26 cellular contexts compared by ENCODE assay signal in the genomic region with DNA sequence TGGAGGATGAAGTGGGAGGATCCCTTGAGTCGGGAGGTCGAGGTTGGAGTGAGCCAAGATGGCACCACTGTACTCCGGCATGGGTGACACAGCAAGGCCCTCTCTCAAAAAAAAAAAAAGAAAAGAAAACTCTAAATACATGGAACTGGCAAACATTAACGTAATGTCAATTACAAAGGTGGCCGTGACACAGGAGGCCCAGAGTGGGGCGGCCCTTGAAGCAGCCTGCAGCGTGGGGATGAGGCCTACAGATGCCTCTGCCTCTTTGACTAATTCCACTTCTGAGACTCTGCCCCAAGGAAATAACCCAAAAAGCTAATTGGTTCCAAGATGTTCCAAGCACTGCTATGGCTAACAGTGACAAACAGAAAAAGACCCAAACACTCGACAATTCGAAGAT. TPM values are rescaled to one million over a fixed set of nuclear protein-coding genes. Genes with fewer than 3 reads are reported as not detected.
A peak's percentile ranks its signal among the peaks of the same experiment; 100 is the strongest.
DNase-seq lines count a peak whose midpoint lies in the region; ATAC-seq, FAIRE-seq and TF ChIP-seq lines count a peak whose summit lies in the region.
"Had no signal": no experiment of that assay in that cellular context is flagged by ENCODE, and none has a peak within 500 bp of the region (broad histone marks: within the 10 kb centered on the region; RNA-seq: fewer than 3 reads in every experiment).

No MANE protein-coding gene starts in this region.

- BruUV-seq in HepG2 (replicated peaks; lab: Mats Ljungman, UMichigan): no TSS peak

- H3K9ac ChIP-seq in HepG2 (ENCODE audit: insufficient read depth, low read depth, low read length): no peak overlapping the region
- no peak overlapping the region for H3K9ac ChIP-seq in H9 (ENCODE audit: extremely low read depth, insufficient read length, low read length)

- H3T11ph ChIP-seq in H9 (ENCODE audit: low read length): no peak overlapping the region

- H3K27me3 ChIP-seq in HepG2 (ENCODE audit: control insufficient read depth in 1 of 2, insufficient read depth in 2 of 2, low read length in 2 of 2): no peaks in the 10 kb centered on the region
- no peaks in the 10 kb centered on the region for H3K27me3 ChIP-seq in right lobe of liver
- H3K27me3 ChIP-seq in H9 (ENCODE audit: insufficient read depth, low read length): no peaks in the 10 kb centered on the region
- H3K27me3 ChIP-seq: BE2C had no signal

- H3K4me1 ChIP-seq in HepG2 (ENCODE audit: insufficient read depth, low read length): peaks cover 31% of the 10 kb centered on the region
- H3K4me1 ChIP-seq in right lobe of liver: no peaks in the 10 kb centered on the region
- no peaks in the 10 kb centered on the region for H3K4me1 ChIP-seq in H9 (ENCODE audit: insufficient read depth, low read length)
- H3K4me1 ChIP-seq: A549, BE2C, HAP-1 had no signal

- H4K20me1 ChIP-seq in HepG2 (ENCODE audit: insufficient read depth, low read length) (no peaks in the 10 kb centered on the region), H9 (ENCODE audit: control insufficient read depth, insufficient read depth, insufficient read length) (no peaks in the 10 kb centered on the region)

- H3K9me3 ChIP-seq in HepG2 (ENCODE audit: low read length): no peaks in the 10 kb centered on the region
- H3K9me3 ChIP-seq in right lobe of liver: no peaks in the 10 kb centered on the region
- H3K9me3 ChIP-seq in H9 (ENCODE audit: control insufficient read depth, low read depth, low read length): no peaks in the 10 kb centered on the region
- H3K9me3 ChIP-seq: A549, BE2C, HAP-1 had no signal

- no peak overlapping the region for H3K14ac ChIP-seq in H9 (ENCODE audit: insufficient read depth, low read length)

- TF ChIP-seq POLR2A in HepG2 (IDR thresholded peaks at IDR 0.05; ENCODE audit: insufficient read depth in 1 of 2, low read depth in 2 of 2, low read length in 2 of 2) (no peak), right lobe of liver (IDR thresholded peaks at IDR 0.05) (no peak)

- no peak for FAIRE-seq in HepG2 (lab: Jason Lieb, UNC)
- FAIRE-seq: A549, D721Med, GM12878, GM19239 had no signal

- H2BK120ac ChIP-seq in H9 (ENCODE audit: low read depth, low read length, poor library complexity, severe bottlenecking): no peak overlapping the region

- H3K9me3 Mint-ChIP-seq in H9: no peaks in the 10 kb centered on the region
- peaks cover 3% of the 10 kb centered on the region for H3K9me3 Mint-ChIP-seq in glutamatergic neuron (ENCODE audit: unreplicated experiment)
- H3K9me3 Mint-ChIP-seq in progenitor cell of endocrine pancreas (ENCODE audit: low read depth): no peaks in the 10 kb centered on the region
- no peaks in the 10 kb centered on the region for H3K9me3 Mint-ChIP-seq in mesothelial cell of epicardium
- H3K9me3 Mint-ChIP-seq: CD8-positive, alpha-beta T cell; HFFc6 had no signal

- no peaks in the 10 kb centered on the region for H3K27me3 Mint-ChIP-seq in H9 (ENCODE audit: low read depth)
- H3K27me3 Mint-ChIP-seq in glutamatergic neuron (ENCODE audit: unreplicated experiment): peaks cover 11% of the 10 kb centered on the region
- no peaks in the 10 kb centered on the region for H3K27me3 Mint-ChIP-seq in progenitor cell of endocrine pancreas
- no peaks in the 10 kb centered on the region for H3K27me3 Mint-ChIP-seq in mesothelial cell of epicardium (ENCODE audit: low read depth)

- H3K36me3 ChIP-seq in HepG2 (replicated peaks in 1 of 2; ENCODE audit: control insufficient read depth in 1 of 2, insufficient read depth in 2 of 2, low read length in 2 of 2) (no peaks in the 10 kb centered on the region), right lobe of liver (no peaks in the 10 kb centered on the region)
- H3K36me3 ChIP-seq: BE2C, HAP-1 had no signal

- no peaks in the 10 kb centered on the region for H3K79me1 ChIP-seq in H9 (ENCODE audit: insufficient read depth, low read depth, low read length, poor library complexity, severe bottlenecking)

- no peak overlapping the region for H3K4ac ChIP-seq in H9 (ENCODE audit: low read depth, low read length)

- H2AFZ ChIP-seq in HepG2 (ENCODE audit: low read length): no peak overlapping the region
- H2AFZ ChIP-seq in H9 (ENCODE audit: low read length): no peak overlapping the region
- H2AFZ ChIP-seq: GM23338 had no signal

- H2AK5ac ChIP-seq in H9 (ENCODE audit: insufficient read length, low read length): no peak overlapping the region

- H3K36me3 Mint-ChIP-seq in H9 (ENCODE audit: insufficient read depth in 1 of 3, low read depth in 3 of 3) (peaks cover 0 to 4% (median 0%) of the 10 kb centered on the region in 3 experiments; a peak in 6 of 7 replicates), glutamatergic neuron (ENCODE audit: unreplicated experiment) (no peaks in the 10 kb centered on the region), progenitor cell of endocrine pancreas (ENCODE audit: insufficient read depth) (no peaks in the 10 kb centered on the region), mesothelial cell of epicardium (no peaks in the 10 kb centered on the region)
- H3K36me3 Mint-ChIP-seq: CD4-positive, CD25-positive, alpha-beta regulatory T cell; CD8-positive, alpha-beta T cell had no signal

- no peak overlapping the region for H4K91ac ChIP-seq in H9 (ENCODE audit: insufficient read length, low read depth, low read length)

- in situ Hi-C loops in HepG2 (cut with HindIII; ENCODE audit: extremely low pct_ligation_motif_present, low pct_unique_long_range_greater_than_20kb): no loop called here

- no peak overlapping the region for H2BK20ac ChIP-seq in H9 (ENCODE audit: low read depth, low read length, poor library complexity, severe bottlenecking)

- no peak for TF ChIP-seq EP300 in HepG2 (IDR thresholded peaks at IDR 0.05; ENCODE audit: low read depth in 2 of 2, low read length in 2 of 2)
- no peak for TF ChIP-seq EP300 in HepG2 (CRISPR knock-in tag; IDR thresholded peaks at IDR 0.05; ENCODE audit: borderline replicate concordance)

- H4K8ac ChIP-seq in H9 (replicated peaks; ENCODE audit: insufficient read length, low read depth, low read length): no peak overlapping the region

- TF ChIP-seq CTCF in HepG2 (CRISPR knock-in tag; IDR thresholded peaks at IDR 0.05) (no peak), right lobe of liver (IDR thresholded peaks at IDR 0.05) (no peak), H9 (conservative IDR thresholded peaks at IDR 0.05) (no peak), glutamatergic neuron (IDR thresholded peaks at IDR 0.05; ENCODE audit: partially characterized antibody, unreplicated experiment) (no peak), progenitor cell of endocrine pancreas (IDR thresholded peaks at IDR 0.05; ENCODE audit: unreplicated experiment) (no peak), mesothelial cell of epicardium (IDR thresholded peaks at IDR 0.05; ENCODE audit: unreplicated experiment) (no peak)

- DNase-seq in HepG2 (ENCODE audit: low spot score) (no peak), right lobe of liver (no peak), H9 (no peak), glutamatergic neuron (no peak), progenitor cell of endocrine pancreas (ENCODE audit: low spot score, unreplicated experiment) (no peak), mesothelial cell of epicardium (ENCODE audit: low spot score in 2 of 2, unreplicated experiment in 2 of 2) (no peak)
- DNase-seq: ACHN; AML-193; BE2C; CD4-positive, CD25-positive, alpha-beta regulatory T cell; CD8-positive, alpha-beta T cell; DMS 273 treated with DMSO at 0.1 percent for 48 hours; DMS79; EL; GDM1; HFFc6 had no signal

- H3K27ac Mint-ChIP-seq in H9 (peak overlapping the region in 2 of 3 experiments; percentile 56 to 66; a peak in 3 of 7 replicates), glutamatergic neuron (ENCODE audit: unreplicated experiment) (peak overlapping the region; percentile 45), progenitor cell of endocrine pancreas (peak overlapping the region; percentile 33), mesothelial cell of epicardium (no peak overlapping the region)
- H3K27ac Mint-ChIP-seq: CD4-positive, CD25-positive, alpha-beta regulatory T cell; CD8-positive, alpha-beta T cell; GM23338; HFFc6 had no signal

- H3K4me1 Mint-ChIP-seq in H9: peaks cover 9 to 11% of the 10 kb centered on the region in 2 experiments; a peak in 2 of 4 replicates
- peaks cover 18% of the 10 kb centered on the region for H3K4me1 Mint-ChIP-seq in glutamatergic neuron (ENCODE audit: low read depth, unreplicated experiment)
- H3K4me1 Mint-ChIP-seq in progenitor cell of endocrine pancreas (ENCODE audit: low read depth): peaks cover 4% of the 10 kb centered on the region
- H3K4me1 Mint-ChIP-seq in mesothelial cell of epicardium: no peaks in the 10 kb centered on the region
- H3K4me1 Mint-ChIP-seq: CD4-positive, CD25-positive, alpha-beta regulatory T cell had no signal

- H3K4me2 ChIP-seq in HepG2 (ENCODE audit: low read depth, low read length): peak overlapping the region; percentile 4; the same call in 1 of the 2 replicates
- H3K4me2 ChIP-seq in H9 (ENCODE audit: insufficient read depth, insufficient read length, low read length): no peak overlapping the region
- H3K4me2 ChIP-seq: A549, GM23338 had no signal

- TF ChIP-seq RAD21 in HepG2 (CRISPR knock-in tag; IDR thresholded peaks at IDR 0.05): no peak

- H4K5ac ChIP-seq in H9 (ENCODE audit: insufficient read length, low read depth, low read length): no peak overlapping the region

- ATAC-seq in HepG2 (peak; percentile 30; the same call in 1 of the 3 replicates), right lobe of liver (no peak), HG02981 (IDR thresholded peaks at IDR 0.05; ENCODE audit: unreplicated experiment) (no peak), HG03469 (IDR thresholded peaks at IDR 0.05; ENCODE audit: unreplicated experiment) (no peak)
- ATAC-seq: A549; CD8-positive, alpha-beta T cell; GM12878 had no signal

- no peaks in the 10 kb centered on the region for H3K23me2 ChIP-seq in H9 (ENCODE audit: insufficient read length, low read depth, low read length, poor library complexity, severe bottlenecking)

- no peak overlapping the region for H3K4me3 Mint-ChIP-seq in H9
- peak overlapping the region; percentile 28 for H3K4me3 Mint-ChIP-seq in glutamatergic neuron (ENCODE audit: unreplicated experiment)
- H3K4me3 Mint-ChIP-seq in progenitor cell of endocrine pancreas (ENCODE audit: low read depth): no peak overlapping the region
- no peak overlapping the region for H3K4me3 Mint-ChIP-seq in mesothelial cell of epicardium
- H3K4me3 Mint-ChIP-seq: CD4-positive, CD25-positive, alpha-beta regulatory T cell; CD8-positive, alpha-beta T cell; GM23338; HFFc6 had no signal

- WGBS in HepG2 (ENCODE audit: low lambda C conversion rate): 61% methylated on average over 9 of the region's 9 CpGs
- WGBS in right lobe of liver (ENCODE audit: insufficient coverage, low coverage, low lambda C conversion rate, missing lambda C conversion rate): 82% methylated on average over 5 of the region's 9 CpGs
- WGBS in H9 (ENCODE audit: extremely low coverage, insufficient read length, low lambda C conversion rate): no CpG with 5 or more reads among the region's 9 CpGs

- H2BK12ac ChIP-seq in H9 (ENCODE audit: insufficient read length, low read depth, low read length): no peak overlapping the region

- no peak overlapping the region for H3K18ac ChIP-seq in H9 (ENCODE audit: insufficient read length, low read depth, low read length)

- intact Hi-C loops in HepG2 (cut with micrococcal nuclease; ENCODE audit: unreplicated experiment): no loop called here
- intact Hi-C loops in right lobe of liver (cut with DNase I): no loop called here

- H3K27ac ChIP-seq in HepG2 (ENCODE audit: extremely low read length, insufficient read depth, low read length) (no peak overlapping the region), right lobe of liver (no peak overlapping the region), H9 (ENCODE audit: insufficient read length, low read depth, low read length) (no peak overlapping the region)
- H3K27ac ChIP-seq: A549, C4-2B had no signal

- H2BK5ac ChIP-seq in H9 (ENCODE audit: insufficient read length, low read length): no peak overlapping the region

- H3K56ac ChIP-seq in H9 (ENCODE audit: insufficient read length, low read depth, low read length): no peak overlapping the region

- CTCF ChIA-PET in HepG2 (lab: Yijun Ruan, JAX; ENCODE audit: low intra/inter-chr PET ratio, low total read pairs): no interaction called here

- no peak overlapping the region for H2BK15ac ChIP-seq in H9 (ENCODE audit: low read depth, low read length)

- POLR2A ChIA-PET in HepG2 (lab: Yijun Ruan, JAX): no interaction called here

- no peaks in the 10 kb centered on the region for H3K79me2 ChIP-seq in HepG2 (ENCODE audit: insufficient read depth, low read length)
- no peaks in the 10 kb centered on the region for H3K79me2 ChIP-seq in H9 (ENCODE audit: insufficient read depth, low read length)

- no peak overlapping the region for H3K23ac ChIP-seq in H9 (ENCODE audit: insufficient read length, low read depth, low read length)

- H3K4me3 ChIP-seq in HepG2 (replicated peaks in 1 of 3; ENCODE audit: insufficient read depth in 1 of 3, low read depth in 2 of 3, low read length in 3 of 3) (no peak overlapping the region), right lobe of liver (no peak overlapping the region)
- H3K4me3 ChIP-seq: A549, GM12878, GM23338, HAP-1 had no signal

RNA-seq across cellular contexts. Expression of a gene that starts 21.2 kb away (rescaled TPM):
- total RNA-seq in HepG2 (2016; rRNA removed; fragmentation: Illumina TruSeq; extraction: Trizol): 10.9 and 13.5 TPM in 2 replicates
- 74.9 and 80.6 TPM in 2 replicates for total RNA-seq in HepG2 (2016; cell fraction: cytosol; rRNA removed; fragmentation: Illumina TruSeq; extraction: Trizol; ENCODE audit: low read depth)
- total RNA-seq in HepG2 (2016; cell fraction: insoluble cytoplasmic fraction; rRNA removed; fragmentation: Illumina TruSeq; extraction: Trizol): 10.9 and 15.4 TPM in 2 replicates
- total RNA-seq in HepG2 (2016; cell fraction: membrane; rRNA removed; fragmentation: Illumina TruSeq; extraction: Trizol): 51.8 and 55.2 TPM in 2 replicates
- 8.7 and 9.2 TPM in 2 replicates for total RNA-seq in HepG2 (2016; cell fraction: nucleus; rRNA removed; fragmentation: Illumina TruSeq; extraction: Trizol)
- polyA plus RNA-seq in HepG2 (2011; rRNA removed): 1.6 and 2.7 TPM in 2 replicates
- polyA plus RNA-seq in HepG2 (2011; cell fraction: cytosol; rRNA removed): 1.6 and 2.0 TPM in 2 replicates
- polyA plus RNA-seq in HepG2 (2011; cell fraction: nucleus; rRNA removed): 7.2 and 7.6 TPM in 2 replicates
- 3.8 and 5.3 TPM in 2 replicates for polyA plus RNA-seq in HepG2 (2012)
- 0.45 and 0.85 TPM in 2 replicates for polyA plus RNA-seq in HepG2 (2016; cell fraction: cytosol; fragmentation: Illumina TruSeq; extraction: Trizol; ENCODE audit: low read depth)
- 3.9 and 4.2 TPM in 2 replicates for polyA plus RNA-seq in HepG2 (2016; cell fraction: insoluble cytoplasmic fraction; fragmentation: Illumina TruSeq; extraction: Trizol; ENCODE audit: low read depth)
- polyA plus RNA-seq in HepG2 (2016; cell fraction: membrane; fragmentation: Illumina TruSeq; extraction: Trizol; ENCODE audit: low read depth): 1.4 and 1.5 TPM in 2 replicates
- polyA plus RNA-seq in HepG2 (2016; cell fraction: nucleus; fragmentation: Illumina TruSeq; extraction: Trizol; ENCODE audit: insufficient read depth, low read depth): 7.1 and 7.5 TPM in 2 replicates
- 18.8 and 33.6 TPM in 2 replicates for polyA minus RNA-seq in HepG2 (2011; rRNA and poly(A)+ RNA removed; ENCODE audit: low replicate concordance)
- 8.3 and 9.0 TPM in 2 replicates for polyA minus RNA-seq in HepG2 (2011; cell fraction: cytosol; rRNA and poly(A)+ RNA removed)
- 5.4 and 9.1 TPM in 2 replicates for polyA minus RNA-seq in HepG2 (2011; cell fraction: nucleus; rRNA and poly(A)+ RNA removed)
- total RNA-seq in right lobe of liver: 1 to 10 TPM; 1.2 to 4.2 (median 2.4) TPM
- 27.1 and 27.3 TPM in 2 replicates for total RNA-seq in H9 (2021)
- 94.4 TPM for total RNA-seq in glutamatergic neuron (ENCODE audit: unreplicated experiment)
- 31.2 and 32.2 TPM in 2 replicates for total RNA-seq in progenitor cell of endocrine pancreas
- 11.3 to 11.6 TPM (median 11.6 TPM) in 3 replicates for total RNA-seq in mesothelial cell of epicardium
- total RNA-seq: CD8-positive, alpha-beta T cell had no signal

RNA-seq across cellular contexts. Expression of a gene that starts 51.4 kb away (rescaled TPM):
- total RNA-seq in HepG2 (2016; rRNA removed; fragmentation: Illumina TruSeq; extraction: Trizol): not detected in 2 replicates
- not detected in 2 replicates for total RNA-seq in HepG2 (2016; cell fraction: cytosol; rRNA removed; fragmentation: Illumina TruSeq; extraction: Trizol; ENCODE audit: low read depth)
- total RNA-seq in HepG2 (2016; cell fraction: insoluble cytoplasmic fraction; rRNA removed; fragmentation: Illumina TruSeq; extraction: Trizol): not detected in 2 replicates
- total RNA-seq in HepG2 (2016; cell fraction: membrane; rRNA removed; fragmentation: Illumina TruSeq; extraction: Trizol): not detected in 2 replicates
- total RNA-seq in HepG2 (2016; cell fraction: nucleus; rRNA removed; fragmentation: Illumina TruSeq; extraction: Trizol): not detected in 2 replicates
- not detected in 2 replicates for polyA plus RNA-seq in HepG2 (2011; rRNA removed)
- polyA plus RNA-seq in HepG2 (2011; cell fraction: cytosol; rRNA removed): not detected in 2 replicates
- not detected in 2 replicates for polyA plus RNA-seq in HepG2 (2011; cell fraction: nucleus; rRNA removed)
- polyA plus RNA-seq in HepG2 (2012): not detected in 2 replicates
- polyA plus RNA-seq in HepG2 (2016; cell fraction: cytosol; fragmentation: Illumina TruSeq; extraction: Trizol; ENCODE audit: low read depth): not detected in 2 replicates
- polyA plus RNA-seq in HepG2 (2016; cell fraction: insoluble cytoplasmic fraction; fragmentation: Illumina TruSeq; extraction: Trizol; ENCODE audit: low read depth): not detected in 2 replicates
- polyA plus RNA-seq in HepG2 (2016; cell fraction: membrane; fragmentation: Illumina TruSeq; extraction: Trizol; ENCODE audit: low read depth): not detected in 2 replicates
- not detected in 2 replicates for polyA plus RNA-seq in HepG2 (2016; cell fraction: nucleus; fragmentation: Illumina TruSeq; extraction: Trizol; ENCODE audit: insufficient read depth, low read depth)
- polyA minus RNA-seq in HepG2 (2011; rRNA and poly(A)+ RNA removed; ENCODE audit: low replicate concordance): not detected in 2 replicates
- not detected in 2 replicates for polyA minus RNA-seq in HepG2 (2011; cell fraction: cytosol; rRNA and poly(A)+ RNA removed)
- polyA minus RNA-seq in HepG2 (2011; cell fraction: nucleus; rRNA and poly(A)+ RNA removed): not detected in 2 replicates
- not detected for total RNA-seq in right lobe of liver
- not detected in 2 replicates for total RNA-seq in H9 (2021)
- total RNA-seq in glutamatergic neuron (ENCODE audit: unreplicated experiment): not detected
- total RNA-seq in progenitor cell of endocrine pancreas: not detected in 2 replicates
- not detected in 3 replicates for total RNA-seq in mesothelial cell of epicardium
- total RNA-seq: CD4-positive, CD25-positive, alpha-beta regulatory T cell; CD8-positive, alpha-beta T cell; GM12878; GM23338; H4; HFFc6 had no signal
- polyA plus RNA-seq: A549, GM23338 had no signal

RNA-seq across cellular contexts. Expression of a gene that starts 55.2 kb away (rescaled TPM):
- total RNA-seq in HepG2 (2016; rRNA removed; fragmentation: Illumina TruSeq; extraction: Trizol) (156 and 187 TPM in 2 replicates), right lobe of liver (10 to 100 TPM; 20.1 to 46.8 (median 30.5) TPM), H9 (2021) (94.1 and 98.4 TPM in 2 replicates), glutamatergic neuron (ENCODE audit: unreplicated experiment) (109 TPM), progenitor cell of endocrine pancreas (85.0 and 88.1 TPM in 2 replicates), mesothelial cell of epicardium (73.1 to 77.3 TPM (median 73.8 TPM) in 3 replicates)
- 17.3 and 18.9 TPM in 2 replicates for total RNA-seq in HepG2 (2016; cell fraction: cytosol; rRNA removed; fragmentation: Illumina TruSeq; extraction: Trizol; ENCODE audit: low read depth)
- total RNA-seq in HepG2 (2016; cell fraction: insoluble cytoplasmic fraction; rRNA removed; fragmentation: Illumina TruSeq; extraction: Trizol): 159 and 183 TPM in 2 replicates
- total RNA-seq in HepG2 (2016; cell fraction: membrane; rRNA removed; fragmentation: Illumina TruSeq; extraction: Trizol): 68.0 and 74.8 TPM in 2 replicates
- total RNA-seq in HepG2 (2016; cell fraction: nucleus; rRNA removed; fragmentation: Illumina TruSeq; extraction: Trizol): 80.6 and 85.7 TPM in 2 replicates
- 184 and 198 TPM in 2 replicates for polyA plus RNA-seq in HepG2 (2011; rRNA removed)
- polyA plus RNA-seq in HepG2 (2011; cell fraction: cytosol; rRNA removed): 197 and 204 TPM in 2 replicates
- 163 and 169 TPM in 2 replicates for polyA plus RNA-seq in HepG2 (2011; cell fraction: nucleus; rRNA removed)
- 96.3 and 115 TPM in 2 replicates for polyA plus RNA-seq in HepG2 (2012)
- polyA plus RNA-seq in HepG2 (2016; cell fraction: cytosol; fragmentation: Illumina TruSeq; extraction: Trizol; ENCODE audit: low read depth): 18.7 and 19.4 TPM in 2 replicates
- 188 and 207 TPM in 2 replicates for polyA plus RNA-seq in HepG2 (2016; cell fraction: insoluble cytoplasmic fraction; fragmentation: Illumina TruSeq; extraction: Trizol; ENCODE audit: low read depth)
- polyA plus RNA-seq in HepG2 (2016; cell fraction: membrane; fragmentation: Illumina TruSeq; extraction: Trizol; ENCODE audit: low read depth): 59.6 and 59.7 TPM in 2 replicates
- 162 and 173 TPM in 2 replicates for polyA plus RNA-seq in HepG2 (2016; cell fraction: nucleus; fragmentation: Illumina TruSeq; extraction: Trizol; ENCODE audit: insufficient read depth, low read depth)
- 128 and 150 TPM in 2 replicates for polyA minus RNA-seq in HepG2 (2011; rRNA and poly(A)+ RNA removed; ENCODE audit: low replicate concordance)
- 114 and 118 TPM in 2 replicates for polyA minus RNA-seq in HepG2 (2011; cell fraction: cytosol; rRNA and poly(A)+ RNA removed)
- 47.3 and 56.6 TPM in 2 replicates for polyA minus RNA-seq in HepG2 (2011; cell fraction: nucleus; rRNA and poly(A)+ RNA removed)
